ENCODE assay signal across 1 cellular context in genomic region chr11:86805873-86806310, GRCh38.
TF ChIP-seq lines count a peak whose summit lies in the region.

No MANE protein-coding gene starts in this region.

TF ChIP-seq in GM23338, 12 proteins besides CTCF, POLR2A, EP300 and RAD21 (continued from another document):
- TF ChIP-seq, protein P1, sequence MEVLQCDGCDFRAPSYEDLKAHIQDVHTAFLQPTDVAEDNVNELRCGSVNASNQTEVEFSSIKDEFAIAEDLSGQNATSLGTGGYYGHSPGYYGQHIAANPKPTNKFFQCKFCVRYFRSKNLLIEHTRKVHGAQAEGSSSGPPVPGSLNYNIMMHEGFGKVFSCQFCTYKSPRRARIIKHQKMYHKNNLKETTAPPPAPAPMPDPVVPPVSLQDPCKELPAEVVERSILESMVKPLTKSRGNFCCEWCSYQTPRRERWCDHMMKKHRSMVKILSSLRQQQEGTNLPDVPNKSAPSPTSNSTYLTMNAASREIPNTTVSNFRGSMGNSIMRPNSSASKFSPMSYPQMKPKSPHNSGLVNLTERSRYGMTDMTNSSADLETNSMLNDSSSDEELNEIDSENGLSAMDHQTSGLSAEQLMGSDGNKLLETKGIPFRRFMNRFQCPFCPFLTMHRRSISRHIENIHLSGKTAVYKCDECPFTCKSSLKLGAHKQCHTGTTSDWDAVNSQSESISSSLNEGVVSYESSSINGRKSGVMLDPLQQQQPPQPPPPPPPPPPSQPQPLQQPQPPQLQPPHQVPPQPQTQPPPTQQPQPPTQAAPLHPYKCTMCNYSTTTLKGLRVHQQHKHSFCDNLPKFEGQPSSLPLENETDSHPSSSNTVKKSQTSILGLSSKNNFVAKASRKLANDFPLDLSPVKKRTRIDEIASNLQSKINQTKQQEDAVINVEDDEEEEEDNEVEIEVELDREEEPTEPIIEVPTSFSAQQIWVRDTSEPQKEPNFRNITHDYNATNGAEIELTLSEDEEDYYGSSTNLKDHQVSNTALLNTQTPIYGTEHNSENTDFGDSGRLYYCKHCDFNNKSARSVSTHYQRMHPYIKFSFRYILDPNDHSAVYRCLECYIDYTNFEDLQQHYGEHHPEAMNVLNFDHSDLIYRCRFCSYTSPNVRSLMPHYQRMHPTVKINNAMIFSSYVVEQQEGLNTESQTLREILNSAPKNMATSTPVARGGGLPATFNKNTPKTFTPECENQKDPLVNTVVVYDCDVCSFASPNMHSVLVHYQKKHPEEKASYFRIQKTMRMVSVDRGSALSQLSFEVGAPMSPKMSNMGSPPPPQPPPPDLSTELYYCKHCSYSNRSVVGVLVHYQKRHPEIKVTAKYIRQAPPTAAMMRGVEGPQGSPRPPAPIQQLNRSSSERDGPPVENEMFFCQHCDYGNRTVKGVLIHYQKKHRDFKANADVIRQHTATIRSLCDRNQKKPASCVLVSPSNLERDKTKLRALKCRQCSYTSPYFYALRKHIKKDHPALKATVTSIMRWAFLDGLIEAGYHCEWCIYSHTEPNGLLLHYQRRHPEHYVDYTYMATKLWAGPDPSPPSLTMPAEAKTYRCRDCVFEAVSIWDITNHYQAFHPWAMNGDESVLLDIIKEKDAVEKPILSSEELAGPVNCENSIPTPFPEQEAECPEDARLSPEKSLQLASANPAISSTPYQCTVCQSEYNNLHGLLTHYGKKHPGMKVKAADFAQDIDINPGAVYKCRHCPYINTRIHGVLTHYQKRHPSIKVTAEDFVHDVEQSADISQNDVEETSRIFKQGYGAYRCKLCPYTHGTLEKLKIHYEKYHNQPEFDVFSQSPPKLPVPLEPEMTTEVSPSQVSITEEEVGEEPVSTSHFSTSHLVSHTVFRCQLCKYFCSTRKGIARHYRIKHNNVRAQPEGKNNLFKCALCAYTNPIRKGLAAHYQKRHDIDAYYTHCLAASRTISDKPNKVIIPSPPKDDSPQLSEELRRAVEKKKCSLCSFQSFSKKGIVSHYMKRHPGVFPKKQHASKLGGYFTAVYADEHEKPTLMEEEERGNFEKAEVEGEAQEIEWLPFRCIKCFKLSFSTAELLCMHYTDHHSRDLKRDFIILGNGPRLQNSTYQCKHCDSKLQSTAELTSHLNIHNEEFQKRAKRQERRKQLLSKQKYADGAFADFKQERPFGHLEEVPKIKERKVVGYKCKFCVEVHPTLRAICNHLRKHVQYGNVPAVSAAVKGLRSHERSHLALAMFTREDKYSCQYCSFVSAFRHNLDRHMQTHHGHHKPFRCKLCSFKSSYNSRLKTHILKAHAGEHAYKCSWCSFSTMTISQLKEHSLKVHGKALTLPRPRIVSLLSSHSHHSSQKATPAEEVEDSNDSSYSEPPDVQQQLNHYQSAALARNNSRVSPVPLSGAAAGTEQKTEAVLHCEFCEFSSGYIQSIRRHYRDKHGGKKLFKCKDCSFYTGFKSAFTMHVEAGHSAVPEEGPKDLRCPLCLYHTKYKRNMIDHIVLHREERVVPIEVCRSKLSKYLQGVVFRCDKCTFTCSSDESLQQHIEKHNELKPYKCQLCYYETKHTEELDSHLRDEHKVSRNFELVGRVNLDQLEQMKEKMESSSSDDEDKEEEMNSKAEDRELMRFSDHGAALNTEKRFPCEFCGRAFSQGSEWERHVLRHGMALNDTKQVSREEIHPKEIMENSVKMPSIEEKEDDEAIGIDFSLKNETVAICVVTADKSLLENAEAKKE (CRISPR knock-in tag; IDR thresholded peaks at IDR 0.05) = no peak
- no peak for TF ChIP-seq EZH2phosphoT487 (IDR thresholded peaks at IDR 0.05; ENCODE audit: unreplicated experiment)
- TF ChIP-seq ETS1 (IDR thresholded peaks at IDR 0.05) = no peak
- TF ChIP-seq NANOG (IDR thresholded peaks at IDR 0.05; ENCODE audit: borderline replicate concordance) = no peak
- no peak for TF ChIP-seq EZH2 (IDR thresholded peaks at IDR 0.05; ENCODE audit: low read depth, unreplicated experiment)
- TF ChIP-seq POLR2AphosphoS5 (IDR thresholded peaks at IDR 0.05; ENCODE audit: low read depth) = no peak
